ENCODE assay signal across 9 cellular contexts in the genomic region with DNA sequence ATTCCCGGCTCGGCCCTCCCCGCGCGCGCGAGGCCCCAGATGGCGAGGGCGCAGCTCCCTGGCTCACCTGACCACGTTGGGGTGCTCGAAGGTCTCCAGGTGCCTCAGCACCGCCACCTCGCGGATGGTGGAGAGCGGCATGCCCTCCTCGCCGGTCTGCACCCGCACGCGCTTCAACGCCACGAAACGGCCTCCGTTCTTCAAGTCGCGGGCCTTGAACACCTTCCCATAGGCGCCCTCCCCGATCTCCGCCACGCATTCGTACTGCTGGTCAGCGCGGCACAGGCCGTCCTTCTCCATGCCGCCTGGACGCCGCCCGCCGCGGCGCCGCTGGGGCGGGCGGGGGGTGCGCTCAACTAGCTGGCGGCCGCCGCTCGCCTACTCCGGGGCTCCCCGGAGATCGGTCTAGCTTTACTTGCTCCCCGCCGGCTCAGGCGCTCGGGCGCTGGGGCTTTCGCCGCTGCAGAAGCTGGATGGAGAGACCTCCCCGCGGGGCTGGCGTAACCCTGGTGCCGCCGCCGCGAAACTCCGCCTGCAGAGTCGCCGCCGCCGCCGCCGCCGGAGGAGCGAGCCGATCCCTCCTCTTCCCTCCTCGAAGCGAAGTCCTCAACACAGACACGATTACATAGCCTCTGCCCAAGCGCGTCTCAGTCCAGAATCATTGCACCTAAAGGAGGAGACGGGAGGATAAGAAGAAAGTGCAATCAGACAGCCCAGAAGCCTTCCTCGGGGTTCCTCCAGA. TPM values are rescaled to one million over a fixed set of nuclear protein-coding genes. Genes with fewer than 3 reads are reported as not detected.
DNase-seq lines count a peak whose midpoint lies in the region; ATAC-seq, FAIRE-seq and TF ChIP-seq lines count a peak whose summit lies in the region.
"Had no signal": no experiment of that assay in that cellular context is flagged by ENCODE, and none has a peak within 500 bp of the region (broad histone marks: within the 10 kb centered on the region; RNA-seq: fewer than 3 reads in every experiment).

No MANE protein-coding gene starts in this region.

- peaks cover 20% of the 10 kb centered on the region for H3K4me1 ChIP-seq in effector memory CD4-positive, alpha-beta T cell (ENCODE audit: control insufficient read depth, insufficient read depth, low read length, poor library complexity, severe bottlenecking)
- peaks cover 18% of the 10 kb centered on the region for H3K4me1 ChIP-seq in mesodermal cell (ENCODE audit: control insufficient read depth, insufficient read depth, low read length, poor library complexity, severe bottlenecking)

- H3K27ac ChIP-seq in C4-2B (peak overlapping the region; percentile 28), mesodermal cell (ENCODE audit: low read depth, low read length, severe bottlenecking) (peak overlapping the region; percentile 96)
- peak overlapping the region; percentile 80 for H3K27ac ChIP-seq in effector memory CD4-positive, alpha-beta T cell (ENCODE audit: insufficient read depth, low read length, poor library complexity, severe bottlenecking)

- H3K4me3 ChIP-seq in effector memory CD4-positive, alpha-beta T cell (ENCODE audit: insufficient read depth, low read depth, low read length, poor library complexity, severe bottlenecking) = peak overlapping the region; percentile 96
- peak overlapping the region; percentile 76 for H3K4me3 ChIP-seq in mesodermal cell (ENCODE audit: extremely low read depth, insufficient read depth, low read length, poor library complexity, severe bottlenecking)

- DNase-seq in GM19239 (ENCODE audit: insufficient read length, low spot score) = no peak
- peak; percentile 72 for DNase-seq in NCI-H748 treated with DMSO at 0.1 percent for 48 hours (lab: John Stamatoyannopoulos, UW)
- peak; percentile 68 to 82 for DNase-seq in activated CD8-positive, alpha-beta memory T cell treated with anti-CD3 and anti-CD28 coated beads for 1 hour (ENCODE audit: extremely low read depth in 1 of 2, low read depth in 1 of 2)
- DNase-seq in effector memory CD4-positive, alpha-beta T cell = peak; percentile 64 to 76 (median 75)
- peak; percentile 81 to 84 for DNase-seq in stimulated activated CD8-positive, alpha-beta memory T cell treated with anti-CD3 and anti-CD28 coated beads, Interleukin-15, amount 100 ng/mL, for 48 hours (ENCODE audit: low read depth in 2 of 2)

- peak; percentile 60 for FAIRE-seq in GM19239 (lab: Jason Lieb, UNC)
- FAIRE-seq: islet of Langerhans had no signal

- peak; percentile 96 for TF ChIP-seq CTCF in C4-2B (conservative IDR thresholded peaks at IDR 0.05)

- WGBS in mesodermal cell (ENCODE audit: insufficient coverage in 2 of 2), 2 experiments = 0 to 1% methylated on average over 46 to 70 of the region's 83 CpGs

- ATAC-seq in HG03442 (IDR thresholded peaks at IDR 0.05; ENCODE audit: unreplicated experiment) = peak; percentile 59

- no peaks in the 10 kb centered on the region for H3K9me3 ChIP-seq in effector memory CD4-positive, alpha-beta T cell (ENCODE audit: control insufficient read depth, low read length)
- H3K9me3 ChIP-seq in mesodermal cell (ENCODE audit: control insufficient read depth, low read length) = no peaks in the 10 kb centered on the region

- H3K27me3 ChIP-seq in effector memory CD4-positive, alpha-beta T cell (replicated peaks; ENCODE audit: control insufficient read depth, insufficient read depth, low read length, poor library complexity, severe bottlenecking) = no peaks in the 10 kb centered on the region

- no peaks in the 10 kb centered on the region for H3K36me3 ChIP-seq in effector memory CD4-positive, alpha-beta T cell (ENCODE audit: control insufficient read depth, insufficient read depth, low read length)
- H3K36me3 ChIP-seq in mesodermal cell (ENCODE audit: control insufficient read depth, insufficient read depth, low read length) = peaks cover 24% of the 10 kb centered on the region

RNA-seq across cellular contexts. Expression of gene CDK6, which starts 3.2 kb away (rescaled TPM):
- 50.2 TPM for polyA plus RNA-seq in mesodermal cell (2013, experiment 1 of 2)
- 38.6 TPM for polyA plus RNA-seq in mesodermal cell (2013, experiment 2 of 2)

Comparison
In these comparisons a context has a peak if more than half of its experiments do, and no peak if none do; other contexts are left out.
1. H3K27ac ChIP-seq: peak in every context shown above with its lines; median percentile 96 in mesodermal cell; 80 in effector memory CD4-positive, alpha-beta T cell; 28 in C4-2B.